10 cellular contexts compared by ENCODE assay signal in genomic region chr3:144031938-144032337, GRCh38.
DNase-seq lines count a peak whose midpoint lies in the region; ATAC-seq, FAIRE-seq and TF ChIP-seq lines count a peak whose summit lies in the region.
"Had no signal": no experiment of that assay in that cellular context is flagged by ENCODE, and none has a peak within 500 bp of the region (broad histone marks: within the 10 kb centered on the region; RNA-seq: fewer than 3 reads in every experiment).

No MANE protein-coding gene starts in this region.

- peak overlapping the region; percentile 88 for H3K4me2 ChIP-seq in OCI-LY3 (ENCODE audit: low read length)

- H3K4me1 ChIP-seq in OCI-LY3 (ENCODE audit: low read length) = peaks cover 78% of the 10 kb centered on the region

- H3K27ac ChIP-seq in OCI-LY3 (ENCODE audit: low read length) (peak overlapping the region; percentile 71), substantia nigra (ENCODE audit: low read depth, low read length, poor library complexity, severe bottlenecking) (peak overlapping the region; percentile 95)

- no peaks in the 10 kb centered on the region for H4K20me1 ChIP-seq in OCI-LY3 (ENCODE audit: insufficient read depth, low read length)

- H3K36me3 ChIP-seq in OCI-LY3 (replicated peaks; ENCODE audit: low read depth, low read length) = no peaks in the 10 kb centered on the region

- ATAC-seq in left colon = no peak
- ATAC-seq in HG02610 (IDR thresholded peaks at IDR 0.05; ENCODE audit: unreplicated experiment) = no peak

- DNase-seq in cerebellum (ENCODE audit: low spot score) (peak; percentile 66), left colon (peak; percentile 7 to 31), substantia nigra (lab: John Stamatoyannopoulos, UW) (peak in 48 of 49 donors; percentile 19 to 97 (median 87)), GM12891 (ENCODE audit: insufficient read length, low spot score) (no peak), D721Med (ENCODE audit: insufficient read length, low spot score) (no peak)
- DNase-seq in stimulated activated CD4-positive, alpha-beta T cell treated with anti-CD3 and anti-CD28 coated beads, Interleukin-4, amount 100 ng/mL, for 4 hours = no peak
- DNase-seq: activated CD8-positive, alpha-beta memory T cell treated with anti-CD3 and anti-CD28 coated beads, Interleukin-2, amount 10 ng/mL, durations not matched to agents 7 days and 5 days; NCI-H1105 had no signal

- no peaks in the 10 kb centered on the region for H3K9me3 ChIP-seq in OCI-LY3 (ENCODE audit: insufficient read depth, low read length)

- peaks cover 63% of the 10 kb centered on the region for H3K79me2 ChIP-seq in OCI-LY3 (ENCODE audit: low read length)

- no peak overlapping the region for H2AFZ ChIP-seq in OCI-LY3 (ENCODE audit: low read depth, low read length)

- H3K4me3 ChIP-seq in OCI-LY3 (ENCODE audit: low read length) = peak overlapping the region; percentile 72

- TF ChIP-seq CTCF in OCI-LY3 (IDR thresholded peaks at IDR 0.05; ENCODE audit: low read depth, low read length) = no peak
- no peak for TF ChIP-seq CTCF in D721Med (IDR thresholded peaks at IDR 0.05; ENCODE audit: insufficient read depth, missing control alignments)

- no peak for FAIRE-seq in GM12891 (lab: Jason Lieb, UNC)
- no peak for FAIRE-seq in D721Med (lab: Jason Lieb, UNC)

- H3K9ac ChIP-seq in OCI-LY3 (ENCODE audit: low read length) = peak overlapping the region; percentile 56

- H3K27me3 ChIP-seq in OCI-LY3 (ENCODE audit: low read depth, low read length) = no peaks in the 10 kb centered on the region

- intact Hi-C loops in left colon (cut with DNase I, micrococcal nuclease) = no loop called here

- TF ChIP-seq POLR2A in GM12891 (IDR thresholded peaks at IDR 0.05; ENCODE audit: low read depth, low read length) = no peak

TF ChIP-seq in GM12891, 5 proteins besides CTCF, POLR2A, EP300 and RAD21:
- TF ChIP-seq SPI1 (IDR thresholded peaks at IDR 0.05; ENCODE audit: low read depth, low read length) (no peak), POLR2AphosphoS5 (IDR thresholded peaks at IDR 0.05; ENCODE audit: low read depth, low read length) (no peak), PAX5 (IDR thresholded peaks at IDR 0.05; ENCODE audit: insufficient read depth, low read length, severe bottlenecking) (no peak), POU2F2 (IDR thresholded peaks at IDR 0.05; ENCODE audit: low read depth, low read length) (no peak), TAF1 (IDR thresholded peaks at IDR 0.05; ENCODE audit: low read depth, low read length) (no peak)

Comparison
In these comparisons a context has a peak if more than half of its experiments do, and no peak if none do; other contexts are left out.
1. DNase-seq: peak in cerebellum (single experiment), left colon (2 of 2) and substantia nigra (48 of 49); none in stimulated activated CD4-positive, alpha-beta T cell treated with anti-CD3 and anti-CD28 coated beads, Interleukin-4, amount 100 ng/mL, for 4 hours (0 of 2), GM12891 (single experiment) and D721Med (single experiment).